12 cellular contexts compared by ENCODE assay signal in genomic region chr5:59238126-59238902, GRCh38.
DNase-seq lines count a peak whose midpoint lies in the region; ATAC-seq and TF ChIP-seq lines count a peak whose summit lies in the region.
"Had no signal": no experiment of that assay in that cellular context is flagged by ENCODE, and none has a peak within 500 bp of the region (broad histone marks: within the 10 kb centered on the region; RNA-seq: fewer than 3 reads in every experiment).

No MANE protein-coding gene starts in this region.

- DNase-seq in GM10266 (ENCODE audit: extremely low spot score) (no peak), NCI-H146 treated with DMSO at 0.1 percent for 48 hours (lab: John Stamatoyannopoulos, UW; ENCODE audit: unreplicated experiment) (no peak), ureter (ENCODE audit: low spot score) (no peak)
- DNase-seq: activated CD8-positive, alpha-beta memory T cell treated with anti-CD3 and anti-CD28 coated beads for 24 hours; anterior cingulate cortex; foreskin keratinocyte; NCI-H226; PC-3 had no signal

- ATAC-seq in GM18499 (IDR thresholded peaks at IDR 0.05; ENCODE audit: insufficient read depth, unreplicated experiment) (peak; percentile 87), GM18873 (IDR thresholded peaks at IDR 0.05; ENCODE audit: low FRiP score, unreplicated experiment) (peak; percentile 64), HG02678 (IDR thresholded peaks at IDR 0.05; ENCODE audit: unreplicated experiment) (peak; percentile 82)
- peak; percentile 95 for ATAC-seq in activated T-helper 17 cell treated with anti-CD3 and anti-CD28 coated beads, Interleukin-2, amount 50 U/mL, for 72 hours (replicated peaks)
- ATAC-seq: foreskin keratinocyte, PC-3 had no signal

- H3K4me3 Mint-ChIP-seq in activated T-helper 17 cell treated with anti-CD3 and anti-CD28 coated beads, Interleukin-2, amount 50 U/mL, for 72 hours: peak overlapping the region; percentile 7

- no peaks in the 10 kb centered on the region for H3K9me3 Mint-ChIP-seq in activated T-helper 17 cell treated with anti-CD3 and anti-CD28 coated beads, Interleukin-2, amount 50 U/mL, for 72 hours

- peak overlapping the region; percentile 66 for H3K27ac Mint-ChIP-seq in activated T-helper 17 cell treated with anti-CD3 and anti-CD28 coated beads, Interleukin-2, amount 50 U/mL, for 72 hours

- peaks cover 29% of the 10 kb centered on the region for H3K27me3 Mint-ChIP-seq in activated T-helper 17 cell treated with anti-CD3 and anti-CD28 coated beads, Interleukin-2, amount 50 U/mL, for 72 hours

- no peak for TF ChIP-seq CTCF in GM10266 (IDR thresholded peaks at IDR 0.05; ENCODE audit: control insufficient read depth, insufficient read depth, low read depth, missing control alignments)

- peaks cover 11% of the 10 kb centered on the region for H3K4me1 Mint-ChIP-seq in activated T-helper 17 cell treated with anti-CD3 and anti-CD28 coated beads, Interleukin-2, amount 50 U/mL, for 72 hours

- H3K36me3 Mint-ChIP-seq in activated T-helper 17 cell treated with anti-CD3 and anti-CD28 coated beads, Interleukin-2, amount 50 U/mL, for 72 hours (ENCODE audit: low read depth): no peaks in the 10 kb centered on the region
